In the genomic region with DNA sequence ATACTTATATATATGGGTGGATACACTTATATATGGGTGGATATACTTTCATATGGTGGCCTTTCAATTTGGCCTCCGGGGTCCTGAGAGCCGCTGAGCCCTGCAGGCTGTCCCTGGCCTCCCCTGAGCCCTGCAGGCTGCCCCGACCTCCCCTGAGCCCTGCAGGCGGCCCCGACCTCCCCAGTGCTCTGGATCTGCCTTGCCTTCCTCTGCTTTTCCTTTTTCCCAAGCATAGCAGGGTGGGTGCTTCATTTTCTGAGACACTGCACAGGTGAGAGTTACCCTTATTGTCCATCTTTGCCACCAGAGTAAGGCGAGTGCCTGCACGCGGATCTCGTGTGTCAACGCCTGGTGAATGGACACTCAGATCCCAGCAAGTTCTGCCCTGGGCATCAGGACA, we compare ENCODE assay signal across 14 cellular contexts.
"Had no signal": no experiment of that assay in that cellular context is flagged by ENCODE, and none has a peak within 500 bp of the region (broad histone marks: within the 10 kb centered on the region; RNA-seq: fewer than 3 reads in every experiment).

No MANE protein-coding gene starts in this region.

- DNase-seq: activated CD4-positive, alpha-beta memory T cell treated with anti-CD3 and anti-CD28 coated beads for 36 hours; activated CD4-positive, CD25-positive, alpha-beta regulatory T cell treated with anti-CD3 and anti-CD28 coated beads, Interleukin-2, amount 50 U/mL, for 72 hours; activated naive CD4-positive, alpha-beta T cell treated with anti-CD3 and anti-CD28 coated beads for 36 hours; cortex of kidney; effector memory CD8-positive, alpha-beta T cell; psoas muscle; stimulated activated CD4-positive, alpha-beta T cell treated with anti-CD3 and anti-CD28 coated beads, Interleukin-12 subunit alpha, Interleukin-12 subunit beta, amount 100 ng/mL, for 4 hours; stimulated activated naive CD4-positive, alpha-beta T cell treated with Interleukin-2 at 50 U/mL for 16 hours; upper lobe of left lung had no signal

- H3K27me3 ChIP-seq: cardiac muscle cell, gastroesophageal sphincter, upper lobe of left lung had no signal

- H3K27ac ChIP-seq: cardiac muscle cell, epithelial cell of prostate, psoas muscle, upper lobe of left lung had no signal

- H3K36me3 ChIP-seq: cardiac muscle cell, upper lobe of left lung had no signal

- H3K36me3 Mint-ChIP-seq: activated CD4-positive, alpha-beta memory T cell treated with anti-CD3 and anti-CD28 coated beads for 36 hours had no signal

- H3K9me3 ChIP-seq: gastroesophageal sphincter, psoas muscle, upper lobe of left lung had no signal

- H3K4me3 Mint-ChIP-seq: activated CD4-positive, alpha-beta memory T cell treated with anti-CD3 and anti-CD28 coated beads for 36 hours; activated naive CD4-positive, alpha-beta T cell treated with anti-CD3 and anti-CD28 coated beads for 36 hours; activated T-helper 17 cell treated with anti-CD3 and anti-CD28 coated beads, Interleukin-2, amount 50 U/mL, for 72 hours; effector memory CD8-positive, alpha-beta T cell had no signal

- H3K27ac Mint-ChIP-seq: activated CD4-positive, alpha-beta memory T cell treated with anti-CD3 and anti-CD28 coated beads for 36 hours; activated naive CD4-positive, alpha-beta T cell treated with anti-CD3 and anti-CD28 coated beads for 36 hours; activated T-helper 17 cell treated with anti-CD3 and anti-CD28 coated beads, Interleukin-2, amount 50 U/mL, for 72 hours had no signal

- H3K4me1 ChIP-seq: upper lobe of left lung had no signal

- H3K9me3 Mint-ChIP-seq: activated CD4-positive, alpha-beta memory T cell treated with anti-CD3 and anti-CD28 coated beads for 36 hours; activated naive CD4-positive, alpha-beta T cell treated with anti-CD3 and anti-CD28 coated beads for 36 hours; activated T-helper 17 cell treated with anti-CD3 and anti-CD28 coated beads, Interleukin-2, amount 50 U/mL, for 72 hours; effector memory CD8-positive, alpha-beta T cell had no signal

- ATAC-seq: activated T-helper 17 cell treated with anti-CD3 and anti-CD28 coated beads, Interleukin-2, amount 50 U/mL, for 72 hours; effector memory CD8-positive, alpha-beta T cell; gastroesophageal sphincter; sciatic nerve had no signal

- H3K4me1 Mint-ChIP-seq: activated T-helper 17 cell treated with anti-CD3 and anti-CD28 coated beads, Interleukin-2, amount 50 U/mL, for 72 hours had no signal

- H3K4me3 ChIP-seq: cardiac muscle cell, gastroesophageal sphincter, psoas muscle, upper lobe of left lung had no signal
